Comparison of ENCODE assay signal across 2 cellular contexts in genomic region chr2:231680284-231680991, GRCh38.
TF ChIP-seq lines count a peak whose summit lies in the region.

No MANE protein-coding gene starts in this region.

TF ChIP-seq in IMR-90, 13 proteins besides CTCF, POLR2A, EP300 and RAD21:
- TF ChIP-seq RFX5 (IDR thresholded peaks at IDR 0.05; ENCODE audit: low read depth, low read length) (no peak), BHLHE40 (IDR thresholded peaks at IDR 0.05; ENCODE audit: low read depth, low read length) (no peak), CEBPB (IDR thresholded peaks at IDR 0.05; ENCODE audit: low read depth, low read length) (no peak), MXI1 (IDR thresholded peaks at IDR 0.05; ENCODE audit: borderline replicate concordance, low read depth, low read length) (no peak), SMC3 (IDR thresholded peaks at IDR 0.05; ENCODE audit: low read depth, low read length) (no peak), RCOR1 (IDR thresholded peaks at IDR 0.05; ENCODE audit: insufficient replicate concordance, low read length) (no peak), FOS (IDR thresholded peaks at IDR 0.05; ENCODE audit: low read depth, low read length) (no peak), CHD1 (IDR thresholded peaks at IDR 0.05; ENCODE audit: low read depth, low read length) (no peak), NFE2L2 (IDR thresholded peaks at IDR 0.05; ENCODE audit: low read depth, low read length) (no peak), MAZ (IDR thresholded peaks at IDR 0.05; ENCODE audit: borderline replicate concordance, low read depth, low read length) (no peak), ELK1 (IDR thresholded peaks at IDR 0.05; ENCODE audit: borderline replicate concordance, low read depth, low read length) (no peak), USF2 (IDR thresholded peaks at IDR 0.05; ENCODE audit: low read depth, low read length) (no peak), MAFK (IDR thresholded peaks at IDR 0.05; ENCODE audit: low read depth, low read length) (no peak)

TF ChIP-seq in GM12878, 131 proteins besides CTCF, POLR2A, EP300 and RAD21 (continues in another document):
- TF ChIP-seq CBX3 (IDR thresholded peaks at IDR 0.05; ENCODE audit: borderline replicate concordance, low read depth) (no peak), E2F8 (IDR thresholded peaks at IDR 0.05; ENCODE audit: low read depth, partially characterized antibody) (no peak), ATF3 (IDR thresholded peaks at IDR 0.05; ENCODE audit: borderline replicate concordance, extremely low read depth, low read depth, low read length) (no peak), ZBTB11 (CRISPR knock-in tag; IDR thresholded peaks at IDR 0.05) (no peak), ZBTB4 (CRISPR knock-in tag; IDR thresholded peaks at IDR 0.05) (no peak), REST (IDR thresholded peaks at IDR 0.05; ENCODE audit: low read depth, low read length) (no peak), TCF12 (IDR thresholded peaks at IDR 0.05; ENCODE audit: low read depth, low read length) (0 out of 2 replicates have a peak, but pooled peaks have one; percentile 11), MYB (IDR thresholded peaks at IDR 0.05; ENCODE audit: borderline replicate concordance, low read depth, low read length) (no peak), DPF2 (IDR thresholded peaks at IDR 0.05) (0 out of 2 replicates have a peak, but pooled peaks have one; percentile 46), RAD51 (IDR thresholded peaks at IDR 0.05) (no peak), LARP7 (IDR thresholded peaks at IDR 0.05) (no peak; the same call in 1 of the 2 replicates), SKIL (IDR thresholded peaks at IDR 0.05; ENCODE audit: low read depth, poor library complexity, severe bottlenecking) (no peak), PKNOX1 (IDR thresholded peaks at IDR 0.05) (peak; percentile 63), CREB1 (IDR thresholded peaks at IDR 0.05; ENCODE audit: low read depth) (no peak), CBX5 (IDR thresholded peaks at IDR 0.05; ENCODE audit: low read depth) (no peak), FOXK2 (IDR thresholded peaks at IDR 0.05) (no peak), IKZF1 (conservative IDR thresholded peaks at IDR 0.05) (no peak), RBBP5 (conservative IDR thresholded peaks at IDR 0.05) (no peak), SIN3A (IDR thresholded peaks at IDR 0.05; ENCODE audit: low read depth, low read length) (no peak), NR2F1 (conservative IDR thresholded peaks at IDR 0.05) (no peak), CEBPZ (IDR thresholded peaks at IDR 0.05; ENCODE audit: low read depth, low read length) (0 out of 2 replicates have a peak, but pooled peaks have one; percentile 20), CREM (IDR thresholded peaks at IDR 0.05; ENCODE audit: low read depth) (no peak), POLR2AphosphoS2 (IDR thresholded peaks at IDR 0.05; ENCODE audit: low read depth, low read length) (no peak), TCF3 (IDR thresholded peaks at IDR 0.05; ENCODE audit: borderline replicate concordance, insufficient read depth, low read depth, low read length) (peak; percentile 78; the same call in 1 of the 2 replicates), SRF (IDR thresholded peaks at IDR 0.05; ENCODE audit: low read depth in 2 of 2, low read length in 2 of 2) (0 out of 4 replicates have a peak, but pooled peaks of 1 of the 2 experiments have one; percentile 5), CBFB (IDR thresholded peaks at IDR 0.05; ENCODE audit: low read depth) (no peak; the same call in 1 of the 2 replicates), ZBED1 (IDR thresholded peaks at IDR 0.05; ENCODE audit: borderline replicate concordance) (peak; percentile 37; the same call in 1 of the 2 replicates), SMC3 (IDR thresholded peaks at IDR 0.05; ENCODE audit: borderline replicate concordance, low read length) (no peak), BHLHE40 (IDR thresholded peaks at IDR 0.05; ENCODE audit: borderline replicate concordance in 1 of 2, low read depth in 2 of 2, low read length in 1 of 2) (peak in 1 of 2 experiments; percentile 31; a peak in 1 of 4 replicates), NBN (IDR thresholded peaks at IDR 0.05) (0 out of 2 replicates have a peak, but pooled peaks have one; percentile 38), SPI1 (IDR thresholded peaks at IDR 0.05; ENCODE audit: borderline replicate concordance, insufficient read depth, low read depth, low read length) (no peak), RB1 (IDR thresholded peaks at IDR 0.05; ENCODE audit: borderline replicate concordance) (no peak; the same call in 1 of the 2 replicates), SMARCA5 (IDR thresholded peaks at IDR 0.05) (peak; percentile 65; the same call in 1 of the 2 replicates)
